In genomic region chr19:15584541-15585115, GRCh38 we compare ENCODE assay signal across 1 cellular context.
TF ChIP-seq lines count a peak whose summit lies in the region.

No MANE protein-coding gene starts in this region.

TF ChIP-seq in HepG2, 621 proteins besides CTCF, POLR2A, EP300 and RAD21 (continued from another document):
- TF ChIP-seq BHLHE40 (IDR thresholded peaks at IDR 0.05; ENCODE audit: low read length) = 0 out of 2 replicates have a peak, but pooled peaks have one; percentile 8
- TF ChIP-seq HMG20B (CRISPR knock-in tag; conservative IDR thresholded peaks at IDR 0.05) = no peak
- no peak for TF ChIP-seq ZMAT5 (CRISPR knock-in tag; IDR thresholded peaks at IDR 0.05; ENCODE audit: borderline replicate concordance, low read depth)
- TF ChIP-seq DNMT1 (CRISPR knock-in tag; IDR thresholded peaks at IDR 0.05) = no peak
- no peak for TF ChIP-seq ZBTB21 (CRISPR knock-in tag; IDR thresholded peaks at IDR 0.05)
- TF ChIP-seq ZNF557 (CRISPR knock-in tag; IDR thresholded peaks at IDR 0.05) = no peak
- no peak for TF ChIP-seq ZSCAN29 (CRISPR knock-in tag; conservative IDR thresholded peaks at IDR 0.05)
- 0 out of 2 replicates have a peak, but pooled peaks have one; percentile 15 for TF ChIP-seq MIXL1 (CRISPR knock-in tag; IDR thresholded peaks at IDR 0.05)
- TF ChIP-seq GMEB1 (CRISPR knock-in tag; IDR thresholded peaks at IDR 0.05; ENCODE audit: borderline replicate concordance) = 0 out of 2 replicates have a peak, but pooled peaks have one; percentile 24
- TF ChIP-seq MYNN (CRISPR knock-in tag; IDR thresholded peaks at IDR 0.05; ENCODE audit: low read depth) = 0 out of 2 replicates have a peak, but pooled peaks have one; percentile 35
- TF ChIP-seq TFDP2 (CRISPR knock-in tag; IDR thresholded peaks at IDR 0.05) = 0 out of 2 replicates have a peak, but pooled peaks have one; percentile 28
- TF ChIP-seq ZMYM2 (CRISPR knock-in tag; IDR thresholded peaks at IDR 0.05) = 0 out of 2 replicates have a peak, but pooled peaks have one; percentile 51
- TF ChIP-seq IRF2 (CRISPR knock-in tag; IDR thresholded peaks at IDR 0.05) = 0 out of 2 replicates have a peak, but pooled peaks have one; percentile 26
- 0 out of 2 replicates have a peak, but pooled peaks have one; percentile 45 for TF ChIP-seq ZMYM3 (CRISPR knock-in tag; IDR thresholded peaks at IDR 0.05)
- peak; percentile 52; the same call in 1 of the 2 replicates for TF ChIP-seq ZNF580 (CRISPR knock-in tag; IDR thresholded peaks at IDR 0.05; ENCODE audit: borderline replicate concordance, low read depth)
- no peak for TF ChIP-seq FOXM1 (CRISPR knock-in tag; IDR thresholded peaks at IDR 0.05)
- TF ChIP-seq DBP (CRISPR knock-in tag; IDR thresholded peaks at IDR 0.05; ENCODE audit: not compliant biosample characterization) = no peak
- peak; percentile 50; the same call in 1 of the 2 replicates for TF ChIP-seq HDAC2 (CRISPR knock-in tag; IDR thresholded peaks at IDR 0.05)
- no peak for TF ChIP-seq ELF3 (CRISPR knock-in tag; IDR thresholded peaks at IDR 0.05)
- TF ChIP-seq TRAFD1 (CRISPR knock-in tag; IDR thresholded peaks at IDR 0.05; ENCODE audit: borderline replicate concordance) = no peak
- TF ChIP-seq ZNF124 (CRISPR knock-in tag; IDR thresholded peaks at IDR 0.05) = peak; percentile 56; the same call in 1 of the 2 replicates
- 0 out of 2 replicates have a peak, but pooled peaks have one; percentile 54 for TF ChIP-seq SP4 (CRISPR knock-in tag; IDR thresholded peaks at IDR 0.05)
- no peak for TF ChIP-seq NKX3-1 (CRISPR knock-in tag; IDR thresholded peaks at IDR 0.05)
- TF ChIP-seq NCOA5 (CRISPR knock-in tag; IDR thresholded peaks at IDR 0.05) = no peak
- TF ChIP-seq ARHGAP35 (CRISPR knock-in tag; IDR thresholded peaks at IDR 0.05; ENCODE audit: borderline replicate concordance) = peak; percentile 33; the same call in 1 of the 2 replicates
- TF ChIP-seq ZNF512 (CRISPR knock-in tag; IDR thresholded peaks at IDR 0.05) = no peak
- no peak for TF ChIP-seq ZNF12 (CRISPR knock-in tag; IDR thresholded peaks at IDR 0.05)
- peak; percentile 20; the same call in 1 of the 2 replicates for TF ChIP-seq ZNF83 (CRISPR knock-in tag; IDR thresholded peaks at IDR 0.05; ENCODE audit: borderline replicate concordance)
- peak; percentile 77; the same call in 1 of the 2 replicates for TF ChIP-seq ZNF598 (CRISPR knock-in tag; IDR thresholded peaks at IDR 0.05; ENCODE audit: borderline replicate concordance)
- TF ChIP-seq ZNF589 (CRISPR knock-in tag; conservative IDR thresholded peaks at IDR 0.05) = 0 out of 2 replicates have a peak, but pooled peaks have one; percentile 32
- 0 out of 2 replicates have a peak, but pooled peaks have one; percentile 36 for TF ChIP-seq ZSCAN31 (CRISPR knock-in tag; IDR thresholded peaks at IDR 0.05; ENCODE audit: low read depth)
